Comparison of ENCODE assay signal across 9 cellular contexts in the genomic region with DNA sequence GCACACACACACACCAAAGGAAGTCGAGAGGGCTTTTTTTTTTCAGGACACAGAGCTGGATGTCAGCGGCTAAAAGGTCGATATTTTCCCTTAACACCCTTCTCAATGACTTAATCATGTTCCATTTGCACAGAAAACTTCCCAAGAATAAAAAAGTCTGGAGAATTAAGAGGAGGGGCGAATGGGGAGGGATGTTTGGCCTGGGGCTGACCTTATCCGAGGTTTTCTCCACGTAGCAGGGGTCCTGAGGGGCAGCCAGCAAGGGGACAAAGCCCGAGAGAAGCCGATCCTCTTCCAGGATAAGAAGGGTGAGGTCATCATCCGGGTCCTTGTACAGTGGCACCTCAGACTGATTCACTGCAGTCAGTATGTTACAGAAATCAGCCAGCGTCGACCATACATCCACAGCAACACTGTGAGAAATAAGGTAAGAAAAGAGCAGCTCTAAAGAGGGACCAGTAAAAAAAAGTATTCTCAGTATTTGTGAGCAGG.
DNase-seq lines count a peak whose midpoint lies in the region; ATAC-seq, FAIRE-seq and TF ChIP-seq lines count a peak whose summit lies in the region.
"Had no signal": no experiment of that assay in that cellular context is flagged by ENCODE, and none has a peak within 500 bp of the region (broad histone marks: within the 10 kb centered on the region; RNA-seq: fewer than 3 reads in every experiment).

No MANE protein-coding gene starts in this region.

- intact Hi-C loops in HepG2 (cut with micrococcal nuclease; ENCODE audit: unreplicated experiment): loop anchor here (2.0 to 5.0 kb wide), 2 partner anchors 70 to 78 kb away; no protein-coding TSS in a partner anchor

- H3K36me3 ChIP-seq in HUES48 (ENCODE audit: control insufficient read depth, insufficient read depth, low read length): peaks cover 9% of the 10 kb centered on the region
- H3K36me3 ChIP-seq in bronchial epithelial cell (ENCODE audit: control insufficient read depth, insufficient read depth, low read length): peaks cover 6% of the 10 kb centered on the region
- peaks cover 7 to 23% of the 10 kb centered on the region in 2 experiments for H3K36me3 ChIP-seq in HepG2 (replicated peaks in 1 of 2; ENCODE audit: control insufficient read depth in 1 of 2, insufficient read depth in 2 of 2, low read length in 2 of 2)
- H3K36me3 ChIP-seq in subcutaneous abdominal adipose tissue (ENCODE audit: control insufficient read depth in 5 of 5, insufficient read depth in 5 of 5, low read length in 5 of 5): peaks cover 0 to 24% (median 12%) of the 10 kb centered on the region in 5 donors

- H3K4me1 Mint-ChIP-seq in stimulated activated naive CD8-positive, alpha-beta T cell treated with anti-CD3 and anti-CD28 coated beads, Interleukin-15, amount 100 ng/mL, for 72 hours: peaks cover 14% of the 10 kb centered on the region

- H3K27ac ChIP-seq in HUES48 (ENCODE audit: low read depth, low read length): peak overlapping the region; percentile 72
- peak overlapping the region; percentile 10 for H3K27ac ChIP-seq in HepG2 (ENCODE audit: extremely low read length, insufficient read depth, low read length)
- H3K27ac ChIP-seq in subcutaneous abdominal adipose tissue (ENCODE audit: low read depth, low read length): peak overlapping the region; percentile 86

- H3K9ac ChIP-seq in HUES48 (ENCODE audit: low read depth, low read length) (no peak overlapping the region), HepG2 (ENCODE audit: insufficient read depth, low read depth, low read length) (no peak overlapping the region), subcutaneous abdominal adipose tissue (ENCODE audit: low read length in 5 of 5) (peak overlapping the region in 4 of 5 donors; percentile 15 to 66 (median 47))

- POLR2A ChIA-PET in HepG2 (lab: Yijun Ruan, JAX): no interaction called here

- H3K4me3 Mint-ChIP-seq in stimulated activated naive CD8-positive, alpha-beta T cell treated with anti-CD3 and anti-CD28 coated beads, Interleukin-15, amount 100 ng/mL, for 72 hours: no peak overlapping the region
- H3K4me3 Mint-ChIP-seq: activated CD4-positive, alpha-beta T cell treated with anti-CD3 and anti-CD28 coated beads, Interleukin-2, amount 10 ng/mL, durations not matched to agents 7 days and 5 days had no signal

- ATAC-seq in HepG2 (no peak), GM21619 (IDR thresholded peaks at IDR 0.05; ENCODE audit: unreplicated experiment) (no peak), GM18502 (IDR thresholded peaks at IDR 0.05; ENCODE audit: poor library complexity, unreplicated experiment) (no peak)
- no peak for ATAC-seq in stimulated activated naive CD8-positive, alpha-beta T cell treated with anti-CD3 and anti-CD28 coated beads, Interleukin-15, amount 100 ng/mL, for 72 hours

- no peak for TF ChIP-seq RAD21 in HepG2 (CRISPR knock-in tag; IDR thresholded peaks at IDR 0.05)

- H3K4me1 ChIP-seq in HUES48 (ENCODE audit: control insufficient read depth, insufficient read depth, low read length) (peaks cover 9% of the 10 kb centered on the region; the same call in 1 of the 2 replicates), HepG2 (ENCODE audit: insufficient read depth, low read length) (peaks cover 61% of the 10 kb centered on the region), subcutaneous abdominal adipose tissue (ENCODE audit: control insufficient read depth in 5 of 5, insufficient read depth in 5 of 5, low read length in 5 of 5) (peaks cover 41 to 62% (median 62%) of the 10 kb centered on the region in 5 donors)

- TF ChIP-seq CTCF in bronchial epithelial cell (IDR thresholded peaks at IDR 0.05; ENCODE audit: insufficient read depth, low read length, severe bottlenecking) (no peak), HepG2 (CRISPR knock-in tag; IDR thresholded peaks at IDR 0.05) (no peak)

- H3K9me3 Mint-ChIP-seq in stimulated activated naive CD8-positive, alpha-beta T cell treated with anti-CD3 and anti-CD28 coated beads, Interleukin-15, amount 100 ng/mL, for 72 hours: no peaks in the 10 kb centered on the region
- H3K9me3 Mint-ChIP-seq: activated CD4-positive, alpha-beta T cell treated with anti-CD3 and anti-CD28 coated beads, Interleukin-2, amount 10 ng/mL, durations not matched to agents 7 days and 5 days had no signal

- no peaks in the 10 kb centered on the region for H4K20me1 ChIP-seq in HepG2 (ENCODE audit: insufficient read depth, low read length)

- FAIRE-seq in bronchial epithelial cell (lab: Jason Lieb, UNC): no peak
- FAIRE-seq in HepG2 (lab: Jason Lieb, UNC): no peak

- no peak overlapping the region for H2AFZ ChIP-seq in HepG2 (ENCODE audit: low read length)

- no peak overlapping the region for H3K27ac Mint-ChIP-seq in stimulated activated naive CD8-positive, alpha-beta T cell treated with anti-CD3 and anti-CD28 coated beads, Interleukin-15, amount 100 ng/mL, for 72 hours

- BruUV-seq in HepG2 (replicated peaks; lab: Mats Ljungman, UMichigan): no TSS peak

- H3K27me3 ChIP-seq in HUES48 (ENCODE audit: control insufficient read depth, insufficient read depth, low read length) (no peaks in the 10 kb centered on the region), bronchial epithelial cell (ENCODE audit: control insufficient read depth, insufficient read depth, low read length) (no peaks in the 10 kb centered on the region), HepG2 (ENCODE audit: control insufficient read depth in 1 of 2, insufficient read depth in 2 of 2, low read length in 2 of 2) (no peaks in the 10 kb centered on the region), subcutaneous abdominal adipose tissue (ENCODE audit: control insufficient read depth in 5 of 5, insufficient read depth in 4 of 5, low read length in 5 of 5) (no peaks in the 10 kb centered on the region)

- in situ Hi-C loops in HepG2 (cut with HindIII; ENCODE audit: extremely low pct_ligation_motif_present, low pct_unique_long_range_greater_than_20kb): no loop called here

- H3K79me2 ChIP-seq in HepG2 (ENCODE audit: insufficient read depth, low read length): no peaks in the 10 kb centered on the region

- no peak for TF ChIP-seq EP300 in HepG2 (IDR thresholded peaks at IDR 0.05; ENCODE audit: low read depth in 2 of 2, low read length in 2 of 2)
- no peak for TF ChIP-seq EP300 in HepG2 (CRISPR knock-in tag; IDR thresholded peaks at IDR 0.05; ENCODE audit: borderline replicate concordance)

- H3K4me3 ChIP-seq in HUES48 (ENCODE audit: low read depth, low read length) (no peak overlapping the region), bronchial epithelial cell (ENCODE audit: low read depth, low read length) (no peak overlapping the region), HepG2 (replicated peaks in 1 of 3; ENCODE audit: insufficient read depth in 1 of 3, low read depth in 2 of 3, low read length in 3 of 3) (no peak overlapping the region), subcutaneous abdominal adipose tissue (ENCODE audit: low read depth in 1 of 5, low read length in 5 of 5) (peak overlapping the region; percentile 29 to 55 (median 31))

- DNase-seq in bronchial epithelial cell (ENCODE audit: low read depth): peak; percentile 81
- DNase-seq in HepG2 (ENCODE audit: low spot score): no peak
- no peak for DNase-seq in activated CD8-positive, alpha-beta memory T cell treated with anti-CD3 and anti-CD28 coated beads, Interleukin-2, amount 50 U/mL, for 4 hours
- DNase-seq in stimulated activated naive CD8-positive, alpha-beta T cell treated with anti-CD3 and anti-CD28 coated beads, Interleukin-15, amount 100 ng/mL, for 72 hours: no peak
- DNase-seq: activated CD4-positive, alpha-beta T cell treated with anti-CD3 and anti-CD28 coated beads, Interleukin-2, amount 10 ng/mL, durations not matched to agents 7 days and 5 days had no signal

- WGBS in HepG2 (ENCODE audit: low lambda C conversion rate): 70% methylated on average over 11 of the region's 11 CpGs

- H3K4me2 ChIP-seq in HepG2 (ENCODE audit: low read depth, low read length): no peak overlapping the region; the same call in 1 of the 2 replicates

- CTCF ChIA-PET in HepG2 (lab: Yijun Ruan, JAX; ENCODE audit: low intra/inter-chr PET ratio, low total read pairs): no interaction called here

- H3K9me3 ChIP-seq in HUES48 (ENCODE audit: control insufficient read depth, insufficient read depth, low read length): no peaks in the 10 kb centered on the region
- no peaks in the 10 kb centered on the region for H3K9me3 ChIP-seq in HepG2 (ENCODE audit: low read length)
- H3K9me3 ChIP-seq in subcutaneous abdominal adipose tissue (ENCODE audit: control insufficient read depth in 5 of 5, low read length in 5 of 5): no peaks in the 10 kb centered on the region

- TF ChIP-seq POLR2A in HepG2 (IDR thresholded peaks at IDR 0.05; ENCODE audit: insufficient read depth in 1 of 2, low read depth in 2 of 2, low read length in 2 of 2): no peak

- H3K27me3 Mint-ChIP-seq in stimulated activated naive CD8-positive, alpha-beta T cell treated with anti-CD3 and anti-CD28 coated beads, Interleukin-15, amount 100 ng/mL, for 72 hours: no peaks in the 10 kb centered on the region
- H3K27me3 Mint-ChIP-seq: activated CD4-positive, alpha-beta T cell treated with anti-CD3 and anti-CD28 coated beads, Interleukin-2, amount 10 ng/mL, durations not matched to agents 7 days and 5 days had no signal

TF ChIP-seq in HepG2, 621 proteins besides CTCF, POLR2A, EP300 and RAD21:
- TF ChIP-seq, protein P1, sequence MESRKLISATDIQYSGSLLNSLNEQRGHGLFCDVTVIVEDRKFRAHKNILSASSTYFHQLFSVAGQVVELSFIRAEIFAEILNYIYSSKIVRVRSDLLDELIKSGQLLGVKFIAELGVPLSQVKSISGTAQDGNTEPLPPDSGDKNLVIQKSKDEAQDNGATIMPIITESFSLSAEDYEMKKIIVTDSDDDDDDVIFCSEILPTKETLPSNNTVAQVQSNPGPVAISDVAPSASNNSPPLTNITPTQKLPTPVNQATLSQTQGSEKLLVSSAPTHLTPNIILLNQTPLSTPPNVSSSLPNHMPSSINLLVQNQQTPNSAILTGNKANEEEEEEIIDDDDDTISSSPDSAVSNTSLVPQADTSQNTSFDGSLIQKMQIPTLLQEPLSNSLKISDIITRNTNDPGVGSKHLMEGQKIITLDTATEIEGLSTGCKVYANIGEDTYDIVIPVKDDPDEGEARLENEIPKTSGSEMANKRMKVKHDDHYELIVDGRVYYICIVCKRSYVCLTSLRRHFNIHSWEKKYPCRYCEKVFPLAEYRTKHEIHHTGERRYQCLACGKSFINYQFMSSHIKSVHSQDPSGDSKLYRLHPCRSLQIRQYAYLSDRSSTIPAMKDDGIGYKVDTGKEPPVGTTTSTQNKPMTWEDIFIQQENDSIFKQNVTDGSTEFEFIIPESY (CRISPR knock-in tag; IDR thresholded peaks at IDR 0.05): 0 out of 2 replicates have a peak, but pooled peaks have one; percentile 45
- TF ChIP-seq, protein P2, sequence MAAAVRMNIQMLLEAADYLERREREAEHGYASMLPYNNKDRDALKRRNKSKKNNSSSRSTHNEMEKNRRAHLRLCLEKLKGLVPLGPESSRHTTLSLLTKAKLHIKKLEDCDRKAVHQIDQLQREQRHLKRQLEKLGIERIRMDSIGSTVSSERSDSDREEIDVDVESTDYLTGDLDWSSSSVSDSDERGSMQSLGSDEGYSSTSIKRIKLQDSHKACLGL (CRISPR knock-in tag; IDR thresholded peaks at IDR 0.05): no peak

Comparison
In these comparisons a context has a peak if more than half of its experiments do, and no peak if none do; other contexts are left out.
1. H3K27ac ChIP-seq: peak in every context shown above with its lines; median percentile 86 in subcutaneous abdominal adipose tissue; 72 in HUES48; 10 in HepG2.
2. H3K4me3 ChIP-seq: peak in subcutaneous abdominal adipose tissue (5 of 5); none in HUES48 (single experiment), bronchial epithelial cell (single experiment) and HepG2 (0 of 3).
3. H3K9ac ChIP-seq: peak in subcutaneous abdominal adipose tissue (4 of 5); none in HUES48 (single experiment) and HepG2 (single experiment).